In the genomic region with DNA sequence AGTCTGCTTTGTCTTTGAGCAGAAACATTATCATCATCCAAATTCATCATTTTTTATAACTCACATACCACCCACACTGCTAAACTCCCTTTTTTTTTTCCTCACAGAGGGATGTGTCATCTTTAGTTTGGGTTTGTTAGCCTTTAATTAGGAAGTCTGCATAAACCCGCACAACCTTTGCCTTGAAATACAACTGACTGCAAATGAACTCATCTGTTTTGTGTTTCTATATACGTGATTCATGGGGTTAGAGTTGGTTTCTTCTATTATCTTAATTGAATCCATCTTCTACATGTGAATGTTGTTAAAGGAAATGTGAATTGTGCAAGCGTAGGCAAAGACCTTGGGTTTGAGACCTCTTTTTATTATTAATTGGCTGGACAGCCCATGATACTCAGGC, we compare ENCODE assay signal across 20 cellular contexts.
"Had no signal": no experiment of that assay in that cellular context is flagged by ENCODE, and none has a peak within 500 bp of the region (broad histone marks: within the 10 kb centered on the region; RNA-seq: fewer than 3 reads in every experiment).

No MANE protein-coding gene starts in this region.

- H3K36me3 ChIP-seq: brain microvascular endothelial cell, colonic mucosa, ovary, stomach had no signal

- DNase-seq: activated CD4-positive, alpha-beta memory T cell treated with anti-CD3 and anti-CD28 coated beads for 36 hours; activated CD4-positive, alpha-beta T cell treated with anti-CD3 and anti-CD28 coated beads for 4 hours; activated naive CD4-positive, alpha-beta T cell treated with Interleukin-2 at 50 U/mL for 16 hours; activated T-cell treated with anti-CD3 and anti-CD28 coated beads, Interleukin-2, amount 50 U/mL, for 1 hour; anterior cingulate cortex; brain microvascular endothelial cell; colonic mucosa; kidney; left ventricle myocardium superior; mesendoderm; naive thymus-derived CD8-positive, alpha-beta T cell; ovary; psoas muscle; right cardiac atrium; stomach; T-cell; testis had no signal

- H3K9me3 ChIP-seq: colonic mucosa, ovary, psoas muscle, stomach, testis had no signal

- ATAC-seq: activated T-helper 17 cell treated with anti-CD3 and anti-CD28 coated beads, Interleukin-2, amount 50 U/mL, for 72 hours; left ventricle myocardium superior; naive thymus-derived CD8-positive, alpha-beta T cell; psoas muscle; right cardiac atrium; T-cell; WTC11 had no signal

- H3K27ac ChIP-seq: brain microvascular endothelial cell, colonic mucosa, ovary, psoas muscle, stomach, testis had no signal

- H3K27me3 ChIP-seq: brain microvascular endothelial cell, colonic mucosa, ovary, stomach, testis had no signal

- H3K4me1 ChIP-seq: colonic mucosa, psoas muscle, stomach, testis had no signal

- H3K4me3 ChIP-seq: colonic mucosa, ovary, psoas muscle, skin epidermis, stomach, testis had no signal
